34 cellular contexts compared by ENCODE assay signal in genomic region chr12:29004936-29005304, GRCh38.
"Had no signal": no experiment of that assay in that cellular context is flagged by ENCODE, and none has a peak within 500 bp of the region (broad histone marks: within the 10 kb centered on the region; RNA-seq: fewer than 3 reads in every experiment).

No MANE protein-coding gene starts in this region.

- H3K36me3 ChIP-seq: MG63 had no signal

- H3K9ac ChIP-seq: KMS-11 had no signal

- DNase-seq: Karpas-422, Kasumi-1, KG1, MG63, MM.1S, MV-4-11, NCI-H1048, NCI-H1092, NCI-H1092 treated with DMSO at 0.1 percent for 48 hours, NCI-H1105, NCI-H1105 treated with DMSO at 0.1 percent for 48 hours, NCI-H1417, NCI-H1417 treated with DMSO at 0.1 percent for 48 hours, NCI-H1436, NCI-H1436 treated with DMSO at 0.1 percent for 48 hours, NCI-H146, NCI-H1694, NCI-H1694 treated with DMSO at 0.1 percent for 48 hours, NCI-H187, NCI-H1930, NCI-H2029, NCI-H2029 treated with DMSO at 0.1 percent for 48 hours, NCI-H2081, NCI-H2081 treated with DMSO at 0.1 percent for 48 hours, NCI-H2107, NCI-H2171, NCI-H2171 treated with DMSO at 0.1 percent for 48 hours, NCI-H2227 treated with DMSO at 0.1 percent for 48 hours, NCI-H226, NCI-H345, NCI-H446, NCI-H446 treated with DMSO at 0.1 percent for 48 hours, NCI-H510A had no signal

- H3K9me3 ChIP-seq: MG63 had no signal

- H3K4me3 ChIP-seq: MG63 had no signal

- H3K27ac ChIP-seq: KMS-11 had no signal

- H3K27me3 ChIP-seq: MG63 had no signal

- H3K4me2 ChIP-seq: KMS-11 had no signal
